Comparison of ENCODE assay signal across 21 cellular contexts in the genomic region with DNA sequence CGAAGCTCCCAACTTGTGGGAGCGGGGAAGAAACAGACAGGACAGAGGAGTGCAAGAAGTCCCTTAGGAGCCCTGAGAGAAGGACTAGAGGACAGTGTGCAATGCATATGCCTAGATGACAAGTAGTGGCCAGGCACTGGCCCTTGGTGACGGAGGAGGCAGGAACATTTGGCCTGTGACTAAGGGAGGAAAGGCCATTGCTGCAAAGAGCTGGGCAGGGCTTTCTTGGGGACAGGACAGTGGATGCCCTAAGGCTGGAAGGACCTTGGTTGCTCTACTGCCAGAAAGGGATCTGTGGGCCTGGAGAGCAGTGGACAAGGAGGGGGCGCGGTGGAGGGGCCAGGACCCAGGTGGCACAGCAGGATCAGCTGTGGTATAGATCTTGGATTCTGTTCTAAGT.
A peak's percentile ranks its signal among the peaks of the same experiment; 100 is the strongest.
DNase-seq lines count a peak whose midpoint lies in the region; ATAC-seq, FAIRE-seq and TF ChIP-seq lines count a peak whose summit lies in the region.
"Had no signal": no experiment of that assay in that cellular context is flagged by ENCODE, and none has a peak within 500 bp of the region (broad histone marks: within the 10 kb centered on the region; RNA-seq: fewer than 3 reads in every experiment).

No MANE protein-coding gene starts in this region.

- H3K36me3 ChIP-seq in OCI-LY3 (replicated peaks; ENCODE audit: low read depth, low read length) = peaks cover 10% of the 10 kb centered on the region
- H3K36me3 ChIP-seq in H1 (ENCODE audit: control insufficient read depth in 2 of 4, insufficient read depth in 4 of 4, low read length in 3 of 4) = no peaks in the 10 kb centered on the region; a peak in 2 of 8 replicates
- H3K36me3 ChIP-seq in lung (ENCODE audit: control insufficient read depth in 2 of 2, insufficient read depth in 2 of 2, low read length in 2 of 2) = no peaks in the 10 kb centered on the region
- H3K36me3 ChIP-seq: BLaER1 treated with 17β-estradiol and CSF1 and Interleukin-3, amounts not matched to agents 10 nM and 100 nM; heart left ventricle; sigmoid colon; suprapubic skin had no signal

- TF ChIP-seq RAD21 in A549 (conservative IDR thresholded peaks at IDR 0.05 in 1 of 2, IDR thresholded peaks at IDR 0.05 in 1 of 2) (no peak), H1 (IDR thresholded peaks at IDR 0.05 in 1 of 2, conservative IDR thresholded peaks at IDR 0.05 in 1 of 2; ENCODE audit: low read depth in 2 of 2, low read length in 2 of 2) (no peak)

- no peak overlapping the region for H3K18ac ChIP-seq in H1 (ENCODE audit: extremely low read depth, low read length)

- no peak overlapping the region for H2BK120ac ChIP-seq in H1 (replicated peaks; ENCODE audit: low read depth, low read length)

- TF ChIP-seq CTCF in A549 (IDR thresholded peaks at IDR 0.05) (no peak), OCI-LY3 (IDR thresholded peaks at IDR 0.05; ENCODE audit: low read depth, low read length) (no peak), H1 (IDR thresholded peaks at IDR 0.05; ENCODE audit: control extremely low read depth in 1 of 3, insufficient read depth in 1 of 3, low read depth in 1 of 3, low read length in 3 of 3) (no peak), lung (IDR thresholded peaks at IDR 0.05; ENCODE audit: control extremely low read depth, extremely low read depth) (no peak)

- H4K8ac ChIP-seq in H1 (ENCODE audit: extremely low read depth, insufficient read depth, low read length) = no peak overlapping the region

- H2BK20ac ChIP-seq in H1 (ENCODE audit: low read length) = no peak overlapping the region

- ATAC-seq in A549 (peak; percentile 16 to 20; a peak in 2 of 6 replicates), lung (ENCODE audit: insufficient read depth, low FRiP score) (no peak), GM19397 (IDR thresholded peaks at IDR 0.05; ENCODE audit: unreplicated experiment) (no peak), HG03342 (IDR thresholded peaks at IDR 0.05; ENCODE audit: unreplicated experiment) (no peak)
- ATAC-seq in activated T-cell treated with anti-CD3 and anti-CD28 coated beads, Interleukin-2, amount 50 U/mL, for 4 hours = no peak
- ATAC-seq: activated CD4-positive, CD25-positive, alpha-beta regulatory T cell treated with anti-CD3 and anti-CD28 coated beads, Interleukin-2, amount 50 U/mL, for 24 hours; K562 had no signal

- no peak overlapping the region for H3K23ac ChIP-seq in H1 (ENCODE audit: insufficient read length)

- H3K27me3 Mint-ChIP-seq in activated T-cell treated with anti-CD3 and anti-CD28 coated beads, Interleukin-2, amount 50 U/mL, for 4 hours (ENCODE audit: low read depth) = peaks cover 26% of the 10 kb centered on the region

- H3K9me3 Mint-ChIP-seq in activated T-cell treated with anti-CD3 and anti-CD28 coated beads, Interleukin-2, amount 50 U/mL, for 4 hours = peaks cover 14% of the 10 kb centered on the region

- H3K4ac ChIP-seq in H1 (replicated peaks; ENCODE audit: insufficient read length, low read depth, low read length) = no peak overlapping the region

- DNase-seq in A549 (ENCODE audit: low read depth in 1 of 2, low spot score in 1 of 2) (no peak), H1 (ENCODE audit: low read depth in 1 of 2, low spot score in 2 of 2) (peak in 1 of 2 experiments; percentile 22), lung (ENCODE audit: low spot score) (peak; percentile 16), mesenteric fat pad (ENCODE audit: low spot score) (no peak)
- DNase-seq in activated T-cell treated with anti-CD3 and anti-CD28 coated beads, Interleukin-2, amount 50 U/mL, for 4 hours = no peak
- DNase-seq: activated CD8-positive, alpha-beta memory T cell treated with anti-CD3 and anti-CD28 coated beads for 24 hours; activated T-cell treated with anti-CD3 and anti-CD28 coated beads, Interleukin-2, amount 50 U/mL, for 48 hours; heart left ventricle; naive B cell; sigmoid colon; T-helper 9 cell had no signal

- peak overlapping the region; percentile 65; the same call in 1 of the 2 replicates for H2AK5ac ChIP-seq in H1 (ENCODE audit: low read depth, low read length)

- CTCF ChIA-PET in A549 (lab: Yijun Ruan, JAX) = interaction anchor here (1.5 kb wide), 1 partner anchor 381 kb away, joined by 3 read pairs; no protein-coding TSS in a partner anchor
- CTCF ChIA-PET in H1 (lab: Charles Lee; ENCODE audit: partially characterized antibody) = interaction anchor here (1.2 to 2.5 kb wide), 2 partner anchors 13 to 45 kb away, joined by 3 to 14 read pairs; no protein-coding TSS in a partner anchor

- H3K27ac ChIP-seq in A549 (peak overlapping the region; percentile 97 to 99), OCI-LY3 (ENCODE audit: low read length) (peak overlapping the region; percentile 93), H1 (ENCODE audit: low read depth, low read length) (no peak overlapping the region), lung (ENCODE audit: low read depth in 1 of 2, low read length in 1 of 2) (no peak overlapping the region)
- H3K27ac ChIP-seq: BLaER1 treated with 17β-estradiol and CSF1 and Interleukin-3, amounts not matched to agents 10 nM and 100 nM; heart left ventricle; sigmoid colon; SK-N-MC; suprapubic skin had no signal

- H3K79me2 ChIP-seq in OCI-LY3 (ENCODE audit: low read length) (no peaks in the 10 kb centered on the region), H1 (ENCODE audit: control insufficient read depth in 1 of 2, insufficient read depth in 2 of 2, low read length in 2 of 2) (no peaks in the 10 kb centered on the region)

- H3K4me3 ChIP-seq in A549 = no peak overlapping the region
- H3K4me3 ChIP-seq in OCI-LY3 (ENCODE audit: low read length) = no peak overlapping the region
- H3K4me3 ChIP-seq in H1 (ENCODE audit: extremely low read depth in 1 of 4, insufficient read depth in 2 of 4, low read depth in 3 of 4, low read length in 4 of 4) = no peak overlapping the region
- H3K4me3 ChIP-seq in lung = no peak overlapping the region
- H3K4me3 ChIP-seq: BLaER1 treated with 17β-estradiol and CSF1 and Interleukin-3, amounts not matched to agents 10 nM and 100 nM; heart left ventricle; K562; sigmoid colon; SK-N-MC; suprapubic skin had no signal

- no peak overlapping the region; the same call in 1 of the 2 replicates for H2BK5ac ChIP-seq in H1 (ENCODE audit: low read depth, low read length)

- H3K9me3 ChIP-seq in A549 (peaks cover 31% of the 10 kb centered on the region), OCI-LY3 (ENCODE audit: insufficient read depth, low read length) (peaks cover 8% of the 10 kb centered on the region; the same call in 1 of the 2 replicates), H1 (ENCODE audit: insufficient read depth in 2 of 2, low read depth in 1 of 2, low read length in 1 of 2) (peaks cover 10 to 11% of the 10 kb centered on the region in 2 experiments; a peak in 3 of 4 replicates), lung (ENCODE audit: control insufficient read depth in 2 of 2, insufficient read depth in 1 of 2, low read length in 1 of 2) (peaks cover 11 to 13% of the 10 kb centered on the region in 2 donors)

- H2BK12ac ChIP-seq in H1 (ENCODE audit: low read depth, low read length) = no peak overlapping the region

- no peaks in the 10 kb centered on the region for H3K23me2 ChIP-seq in H1 (ENCODE audit: low read depth, low read length)

- POLR2A ChIA-PET in A549 (lab: Yijun Ruan, JAX) (no interaction called here), H1 (lab: Charles Lee; ENCODE audit: partially characterized antibody) (no interaction called here)

- no peak overlapping the region for H3K56ac ChIP-seq in H1 (replicated peaks; ENCODE audit: insufficient read length, low read depth, low read length)

- no peak overlapping the region for H4K5ac ChIP-seq in H1 (ENCODE audit: insufficient read length, low read depth, low read length)

- H3K36me3 Mint-ChIP-seq in activated T-cell treated with anti-CD3 and anti-CD28 coated beads, Interleukin-2, amount 50 U/mL, for 4 hours (ENCODE audit: insufficient read depth) = no peaks in the 10 kb centered on the region

- TF ChIP-seq EP300 in A549 (IDR thresholded peaks at IDR 0.05) (no peak), H1 (IDR thresholded peaks at IDR 0.05; ENCODE audit: borderline replicate concordance in 1 of 2, low read depth in 2 of 2, low read length in 2 of 2) (no peak)

- WGBS in A549 (ENCODE audit: missing lambda C conversion rate) = 35% methylated on average over 3 of the region's 5 CpGs
- 50% methylated on average over 5 of the region's 5 CpGs; no CpG with 5 or more reads in 1 of the 2 experiments for WGBS in H1 (ENCODE audit: extremely low coverage in 1 of 2, insufficient coverage in 1 of 2, insufficient read length in 1 of 2, insufficient replicate concordance in 2 of 2, low coverage in 1 of 2, low lambda C conversion rate in 2 of 2, missing lambda C conversion rate in 1 of 2), 2 experiments
- 64 to 66% methylated on average over 5 of the region's 5 CpGs for WGBS in lung, 2 donors

- H3K4me1 ChIP-seq in A549 = peaks cover 52% of the 10 kb centered on the region
- H3K4me1 ChIP-seq in OCI-LY3 (ENCODE audit: low read length) = peaks cover 73% of the 10 kb centered on the region
- H3K4me1 ChIP-seq in H1 (replicated peaks in 1 of 4; ENCODE audit: control insufficient read depth in 3 of 4, insufficient read depth in 4 of 4, low read length in 3 of 4) = no peaks in the 10 kb centered on the region
- no peaks in the 10 kb centered on the region for H3K4me1 ChIP-seq in lung (ENCODE audit: control insufficient read depth in 2 of 2, insufficient read depth in 2 of 2, low read length in 2 of 2)
- H3K4me1 ChIP-seq: heart left ventricle, suprapubic skin had no signal

- 0 out of 2 replicates have a peak overlapping the region, but pooled peaks have one; percentile 13 for H3K9ac ChIP-seq in OCI-LY3 (ENCODE audit: low read length)
- no peak overlapping the region for H3K9ac ChIP-seq in H1 (replicated peaks in 1 of 4; ENCODE audit: extremely low read depth in 1 of 4, low read depth in 3 of 4, low read length in 3 of 4)
- H3K9ac ChIP-seq: BLaER1 treated with 17β-estradiol and CSF1 and Interleukin-3, amounts not matched to agents 10 nM and 100 nM had no signal

- no peak overlapping the region for H3K14ac ChIP-seq in H1 (ENCODE audit: insufficient read length)

- TF ChIP-seq POLR2A in A549 (IDR thresholded peaks at IDR 0.05; ENCODE audit: low read length) = no peak
- TF ChIP-seq POLR2A in H1 (IDR thresholded peaks at IDR 0.05; ENCODE audit: control extremely low read depth in 1 of 2, low read depth in 2 of 2, low read length in 2 of 2) = no peak

- no peaks in the 10 kb centered on the region for H3K79me1 ChIP-seq in H1 (ENCODE audit: low read depth, low read length)

- H2BK15ac ChIP-seq in H1 (ENCODE audit: low read length) = no peak overlapping the region

- no peak overlapping the region for H4K91ac ChIP-seq in H1 (replicated peaks; ENCODE audit: insufficient read length, low read length)

- no peak for FAIRE-seq in A549 (lab: Jason Lieb, UNC)
- no peak for FAIRE-seq in H1 (lab: Jason Lieb, UNC)
- FAIRE-seq: G401.6, K562 had no signal

- H4K20me1 ChIP-seq in OCI-LY3 (ENCODE audit: insufficient read depth, low read length) (no peaks in the 10 kb centered on the region), H1 (replicated peaks in 1 of 2; ENCODE audit: control insufficient read depth in 1 of 2, insufficient read depth in 2 of 2, low read length in 2 of 2) (peaks cover 0 to 2% of the 10 kb centered on the region in 2 experiments)
- H4K20me1 ChIP-seq: BLaER1 treated with 17β-estradiol and CSF1 and Interleukin-3, amounts not matched to agents 10 nM and 100 nM had no signal

- peak overlapping the region; percentile 79 for H3K4me2 ChIP-seq in A549
- H3K4me2 ChIP-seq in OCI-LY3 (ENCODE audit: low read length) = peak overlapping the region; percentile 66; the same call in 1 of the 2 replicates
- no peak overlapping the region for H3K4me2 ChIP-seq in H1 (ENCODE audit: insufficient read depth in 1 of 2, low read depth in 2 of 2, low read length in 2 of 2)

- no peak overlapping the region for H2AFZ ChIP-seq in OCI-LY3 (ENCODE audit: low read depth, low read length)
- no peak overlapping the region for H2AFZ ChIP-seq in H1 (ENCODE audit: low read length)

- H3K4me3 Mint-ChIP-seq in activated T-cell treated with anti-CD3 and anti-CD28 coated beads, Interleukin-2, amount 50 U/mL, for 4 hours = no peak overlapping the region
- H3K4me3 Mint-ChIP-seq: activated naive CD4-positive, alpha-beta T cell treated with anti-CD3 and anti-CD28 coated beads, Interleukin-2, amount 50 U/mL, for 24 hours; naive B cell had no signal

- H3K27me3 ChIP-seq in OCI-LY3 (ENCODE audit: low read depth, low read length) (no peaks in the 10 kb centered on the region), H1 (replicated peaks in 1 of 4; ENCODE audit: control insufficient read depth in 3 of 4, extremely low read depth in 1 of 4, insufficient read depth in 3 of 4, low read length in 3 of 4) (no peaks in the 10 kb centered on the region), lung (ENCODE audit: control insufficient read depth, insufficient read depth) (no peaks in the 10 kb centered on the region)
- H3K27me3 ChIP-seq: BLaER1 treated with 17β-estradiol and CSF1 and Interleukin-3, amounts not matched to agents 10 nM and 100 nM; sigmoid colon had no signal

- no peaks in the 10 kb centered on the region for H3K4me1 Mint-ChIP-seq in activated T-cell treated with anti-CD3 and anti-CD28 coated beads, Interleukin-2, amount 50 U/mL, for 4 hours (ENCODE audit: low read depth)
- H3K4me1 Mint-ChIP-seq: activated naive CD4-positive, alpha-beta T cell treated with anti-CD3 and anti-CD28 coated beads, Interleukin-2, amount 50 U/mL, for 24 hours; naive B cell had no signal

Comparison
In these comparisons a context has a peak if more than half of its experiments do, and no peak if none do; other contexts are left out.
1. ATAC-seq: peak in A549 (2 of 2); none in lung (single experiment), GM19397 (single experiment), activated T-cell treated with anti-CD3 and anti-CD28 coated beads, Interleukin-2, amount 50 U/mL, for 4 hours (0 of 2) and HG03342 (single experiment).
2. H3K27ac ChIP-seq: peak in A549 (2 of 2) and OCI-LY3 (single experiment); none in H1 (single experiment) and lung (0 of 2).
3. H3K4me2 ChIP-seq: peak in A549 (single experiment) and OCI-LY3 (single experiment); none in H1 (0 of 2).